Comparison of ENCODE assay signal across 17 cellular contexts in the genomic region with DNA sequence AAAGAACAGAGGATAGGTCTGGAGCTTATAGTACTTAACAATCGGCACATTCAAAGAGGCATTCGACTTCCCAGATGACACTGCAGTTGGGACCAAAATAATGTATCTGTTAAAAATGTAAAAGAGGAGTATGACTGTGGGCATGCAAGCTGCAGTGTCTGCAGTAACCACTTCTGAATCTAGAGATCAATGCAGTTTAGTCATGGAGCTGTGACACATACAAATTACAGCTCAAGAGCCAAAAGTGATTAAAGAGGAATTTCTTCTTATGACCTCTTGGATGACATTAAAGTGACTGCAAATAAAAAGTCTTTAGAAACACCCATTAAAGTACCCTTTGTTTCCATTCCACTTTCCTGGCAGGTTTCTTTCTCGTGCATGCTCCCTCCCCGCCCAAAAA.
A peak's percentile ranks its signal among the peaks of the same experiment; 100 is the strongest.
DNase-seq lines count a peak whose midpoint lies in the region; ATAC-seq and FAIRE-seq lines count a peak whose summit lies in the region.
"Had no signal": no experiment of that assay in that cellular context is flagged by ENCODE, and none has a peak within 500 bp of the region (broad histone marks: within the 10 kb centered on the region; RNA-seq: fewer than 3 reads in every experiment).

No MANE protein-coding gene starts in this region.

- DNase-seq in NCI-H2227 treated with DMSO at 0.1 percent for 48 hours (lab: John Stamatoyannopoulos, UW) = peak; percentile 32
- no peak for DNase-seq in NCI-H2227 (lab: John Stamatoyannopoulos, UW; ENCODE audit: unreplicated experiment)
- DNase-seq in foreskin melanocyte = peak; percentile 63
- peak; percentile 8 for DNase-seq in urothelium cell line (ENCODE audit: low spot score)
- DNase-seq in NCI-H524 (lab: John Stamatoyannopoulos, UW) = no peak
- DNase-seq in HK-2 (ENCODE audit: unreplicated experiment) = no peak
- DNase-seq: 8988T; activated CD4-positive, CD25-positive, alpha-beta regulatory T cell treated with anti-CD3 and anti-CD28 coated beads, Interleukin-2, amount 50 U/mL, for 72 hours; activated CD8-positive, alpha-beta memory T cell treated with anti-CD3 and anti-CD28 coated beads, Interleukin-2, amount 50 U/mL, for 48 hours; activated naive CD4-positive, alpha-beta T cell treated with anti-CD3 and anti-CD28 coated beads, Interleukin-2, amount 10 ng/mL, durations not matched to agents 7 days and 5 days; left lung; NCI-H1105 treated with DMSO at 0.1 percent for 48 hours; NCI-H510A; stimulated activated CD4-positive, alpha-beta T cell treated with anti-CD3 and anti-CD28 coated beads, Interleukin-2, amount 100 ng/mL, for 48 hours had no signal

- no peak for ATAC-seq in HG02588 (IDR thresholded peaks at IDR 0.05; ENCODE audit: unreplicated experiment)
- ATAC-seq: left lung, Panc1 had no signal

- FAIRE-seq in TTC549 (lab: Jason Lieb, UNC) (peak; percentile 39), urothelium cell line (lab: Jason Lieb, UNC) (no peak)

Comparison
In these comparisons a context has a peak if more than half of its experiments do, and no peak if none do; other contexts are left out.
1. DNase-seq: peak in NCI-H2227 treated with DMSO at 0.1 percent for 48 hours (single experiment), foreskin melanocyte (single experiment) and urothelium cell line (single experiment); none in NCI-H2227 (single experiment), NCI-H524 (0 of 2) and HK-2 (single experiment).